In the genomic region with DNA sequence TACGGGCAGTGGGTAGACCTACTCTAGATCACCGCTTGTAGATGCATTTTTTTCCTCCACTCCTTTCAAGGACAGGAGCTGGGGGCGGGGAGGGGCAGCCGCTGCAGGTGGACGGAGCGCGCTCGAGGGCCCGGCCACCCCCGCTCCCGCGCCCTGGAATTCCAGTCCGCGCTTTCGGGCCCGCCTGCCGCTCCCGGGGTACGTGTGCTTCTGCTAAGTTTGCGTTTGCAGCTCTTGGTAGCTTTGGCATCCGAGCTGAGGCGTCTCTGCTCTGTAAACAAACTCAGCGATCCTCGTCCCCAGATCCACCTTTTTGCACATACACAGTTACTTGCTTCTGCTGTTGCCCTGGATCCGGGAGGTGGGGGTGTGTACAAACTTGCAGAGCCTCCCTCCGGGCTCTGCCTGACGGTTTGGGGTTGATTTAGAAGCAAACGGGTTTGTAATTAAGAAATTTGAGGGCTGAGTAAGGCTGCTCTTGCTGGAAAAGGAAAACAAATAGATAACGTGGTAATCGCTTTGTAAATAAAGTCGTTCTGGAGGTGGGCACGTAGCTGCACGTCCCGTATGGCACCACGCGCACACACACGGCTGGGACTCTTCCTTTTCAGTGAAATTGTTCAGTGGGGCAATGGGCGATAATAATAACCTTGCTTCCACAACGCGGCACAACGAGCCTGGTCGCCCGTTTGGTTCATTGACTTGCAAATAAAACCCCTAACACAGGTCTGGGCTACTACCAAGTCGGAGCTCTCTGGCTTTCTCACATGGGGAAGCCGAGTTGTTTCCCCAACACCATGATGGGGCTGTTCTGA, we compare ENCODE assay signal across 8 cellular contexts. TPM values are rescaled to one million over a fixed set of nuclear protein-coding genes. Genes with fewer than 3 reads are reported as not detected.
A peak's percentile ranks its signal among the peaks of the same experiment; 100 is the strongest.
DNase-seq lines count a peak whose midpoint lies in the region; ATAC-seq and TF ChIP-seq lines count a peak whose summit lies in the region.

No MANE protein-coding gene starts in this region.

- H3K9me3 ChIP-seq in AG04450 (ENCODE audit: control insufficient read depth, insufficient read depth, low read length) = peaks cover 4% of the 10 kb centered on the region; the same call in 1 of the 2 replicates

- peak overlapping the region; percentile 99 for H3K27ac Mint-ChIP-seq in WTC11

- no peaks in the 10 kb centered on the region for H3K27me3 Mint-ChIP-seq in WTC11 (ENCODE audit: low read depth)

- CTCF ChIA-PET in AG04450 (lab: Charles Lee) = interaction anchor here (1.0 to 1.7 kb wide), 4 partner anchors 213 to 790 kb away, joined by 3 to 6 read pairs (median 4); no protein-coding TSS in a partner anchor
- CTCF ChIA-PET in WTC11 (lab: Charles Lee) = interaction anchor here (0.6 to 3.4 kb wide), 7 partner anchors 11 to 1431 kb away, joined by 3 to 13 read pairs (median 4); no protein-coding TSS in a partner anchor

- H3K27ac ChIP-seq in AG04450 (ENCODE audit: low read depth, low read length) (peak overlapping the region; percentile 94), caudate nucleus (ENCODE audit: low read depth, low read length) (peak overlapping the region; percentile 95)

- peaks cover 25% of the 10 kb centered on the region for H3K36me3 Mint-ChIP-seq in WTC11

- TF ChIP-seq CTCF in AG04450 (IDR thresholded peaks at IDR 0.05; ENCODE audit: low read depth, low read length) = peak; percentile 23; the same call in 1 of the 2 replicates
- no peak for TF ChIP-seq CTCF in WTC11 (IDR thresholded peaks at IDR 0.05)

- H3K27me3 ChIP-seq in AG04450 (ENCODE audit: control insufficient read depth, insufficient read depth, low read length) = no peaks in the 10 kb centered on the region

- peak overlapping the region; percentile 72 for H3K4me3 Mint-ChIP-seq in WTC11

- H3K4me1 Mint-ChIP-seq in WTC11 = peaks cover 32% of the 10 kb centered on the region

- peak overlapping the region; percentile 96 for H3K4me3 ChIP-seq in AG04450 (ENCODE audit: low read depth, low read length)

- peaks cover 7% of the 10 kb centered on the region for H3K9me3 Mint-ChIP-seq in WTC11

- POLR2A ChIA-PET in AG04450 (lab: Yijun Ruan, JAX) (interaction anchor here (0.6 to 4.2 kb wide), 45 partner anchors 9 to 1154 kb away, joined by 3 to 66 read pairs (median 6); no protein-coding TSS in a partner anchor), WTC11 (lab: Charles Lee) (interaction anchor here (0.7 to 3.4 kb wide), 16 partner anchors 9 to 1063 kb away, joined by 3 to 27 read pairs (median 6); no protein-coding TSS in a partner anchor)

- ATAC-seq in GM18909 (IDR thresholded peaks at IDR 0.05; ENCODE audit: poor library complexity, unreplicated experiment) (peak; percentile 60), HG03159 (IDR thresholded peaks at IDR 0.05; ENCODE audit: unreplicated experiment) (peak; percentile 55), WTC11 (peak; percentile 75)

- peak; percentile 95 for DNase-seq in AG04450 (ENCODE audit: low read depth, low spot score)
- DNase-seq in NCI-H2227 treated with DMSO at 0.1 percent for 48 hours (lab: John Stamatoyannopoulos, UW) = peak; percentile 79
- peak; percentile 88 for DNase-seq in WTC11 (ENCODE audit: low spot score)
- peak in 60 of 61 donors; percentile 30 to 94 (median 74) for DNase-seq in caudate nucleus (lab: John Stamatoyannopoulos, UW)
- peak; percentile 98 for DNase-seq in islet precursor cell
- peak; percentile 80 for DNase-seq in stimulated activated CD4-positive, alpha-beta T cell treated with anti-CD3 and anti-CD28 coated beads, Interleukin-12 subunit alpha, Interleukin-12 subunit beta, amount 100 ng/mL, for 4 hours

TF ChIP-seq in WTC11, 78 proteins besides CTCF, POLR2A, EP300 and RAD21 (continues in another document):
- TF ChIP-seq TEAD1 (CRISPR knock-in tag; IDR thresholded peaks at IDR 0.05) (peak; percentile 73; the same call in 1 of the 2 replicates), ZNF671 (CRISPR knock-in tag; IDR thresholded peaks at IDR 0.05) (no peak), CREM (CRISPR knock-in tag; IDR thresholded peaks at IDR 0.05) (0 out of 2 replicates have a peak, but pooled peaks have one; percentile 64), USF2 (CRISPR knock-in tag; IDR thresholded peaks at IDR 0.05) (no peak)
- TF ChIP-seq, protein P1, sequence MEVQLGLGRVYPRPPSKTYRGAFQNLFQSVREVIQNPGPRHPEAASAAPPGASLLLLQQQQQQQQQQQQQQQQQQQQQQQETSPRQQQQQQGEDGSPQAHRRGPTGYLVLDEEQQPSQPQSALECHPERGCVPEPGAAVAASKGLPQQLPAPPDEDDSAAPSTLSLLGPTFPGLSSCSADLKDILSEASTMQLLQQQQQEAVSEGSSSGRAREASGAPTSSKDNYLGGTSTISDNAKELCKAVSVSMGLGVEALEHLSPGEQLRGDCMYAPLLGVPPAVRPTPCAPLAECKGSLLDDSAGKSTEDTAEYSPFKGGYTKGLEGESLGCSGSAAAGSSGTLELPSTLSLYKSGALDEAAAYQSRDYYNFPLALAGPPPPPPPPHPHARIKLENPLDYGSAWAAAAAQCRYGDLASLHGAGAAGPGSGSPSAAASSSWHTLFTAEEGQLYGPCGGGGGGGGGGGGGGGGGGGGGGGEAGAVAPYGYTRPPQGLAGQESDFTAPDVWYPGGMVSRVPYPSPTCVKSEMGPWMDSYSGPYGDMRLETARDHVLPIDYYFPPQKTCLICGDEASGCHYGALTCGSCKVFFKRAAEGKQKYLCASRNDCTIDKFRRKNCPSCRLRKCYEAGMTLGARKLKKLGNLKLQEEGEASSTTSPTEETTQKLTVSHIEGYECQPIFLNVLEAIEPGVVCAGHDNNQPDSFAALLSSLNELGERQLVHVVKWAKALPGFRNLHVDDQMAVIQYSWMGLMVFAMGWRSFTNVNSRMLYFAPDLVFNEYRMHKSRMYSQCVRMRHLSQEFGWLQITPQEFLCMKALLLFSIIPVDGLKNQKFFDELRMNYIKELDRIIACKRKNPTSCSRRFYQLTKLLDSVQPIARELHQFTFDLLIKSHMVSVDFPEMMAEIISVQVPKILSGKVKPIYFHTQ (CRISPR knock-in tag; IDR thresholded peaks at IDR 0.05) = no peak
- TF ChIP-seq, protein P2, sequence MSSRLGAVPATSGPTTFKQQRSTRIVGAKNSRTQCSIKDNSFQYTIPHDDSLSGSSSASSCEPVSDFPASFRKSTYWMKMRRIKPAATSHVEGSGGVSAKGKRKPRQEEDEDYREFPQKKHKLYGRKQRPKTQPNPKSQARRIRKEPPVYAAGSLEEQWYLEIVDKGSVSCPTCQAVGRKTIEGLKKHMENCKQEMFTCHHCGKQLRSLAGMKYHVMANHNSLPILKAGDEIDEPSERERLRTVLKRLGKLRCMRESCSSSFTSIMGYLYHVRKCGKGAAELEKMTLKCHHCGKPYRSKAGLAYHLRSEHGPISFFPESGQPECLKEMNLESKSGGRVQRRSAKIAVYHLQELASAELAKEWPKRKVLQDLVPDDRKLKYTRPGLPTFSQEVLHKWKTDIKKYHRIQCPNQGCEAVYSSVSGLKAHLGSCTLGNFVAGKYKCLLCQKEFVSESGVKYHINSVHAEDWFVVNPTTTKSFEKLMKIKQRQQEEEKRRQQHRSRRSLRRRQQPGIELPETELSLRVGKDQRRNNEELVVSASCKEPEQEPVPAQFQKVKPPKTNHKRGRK (CRISPR knock-in tag; IDR thresholded peaks at IDR 0.05; ENCODE audit: borderline replicate concordance) = no peak
- TF ChIP-seq, protein P3, sequence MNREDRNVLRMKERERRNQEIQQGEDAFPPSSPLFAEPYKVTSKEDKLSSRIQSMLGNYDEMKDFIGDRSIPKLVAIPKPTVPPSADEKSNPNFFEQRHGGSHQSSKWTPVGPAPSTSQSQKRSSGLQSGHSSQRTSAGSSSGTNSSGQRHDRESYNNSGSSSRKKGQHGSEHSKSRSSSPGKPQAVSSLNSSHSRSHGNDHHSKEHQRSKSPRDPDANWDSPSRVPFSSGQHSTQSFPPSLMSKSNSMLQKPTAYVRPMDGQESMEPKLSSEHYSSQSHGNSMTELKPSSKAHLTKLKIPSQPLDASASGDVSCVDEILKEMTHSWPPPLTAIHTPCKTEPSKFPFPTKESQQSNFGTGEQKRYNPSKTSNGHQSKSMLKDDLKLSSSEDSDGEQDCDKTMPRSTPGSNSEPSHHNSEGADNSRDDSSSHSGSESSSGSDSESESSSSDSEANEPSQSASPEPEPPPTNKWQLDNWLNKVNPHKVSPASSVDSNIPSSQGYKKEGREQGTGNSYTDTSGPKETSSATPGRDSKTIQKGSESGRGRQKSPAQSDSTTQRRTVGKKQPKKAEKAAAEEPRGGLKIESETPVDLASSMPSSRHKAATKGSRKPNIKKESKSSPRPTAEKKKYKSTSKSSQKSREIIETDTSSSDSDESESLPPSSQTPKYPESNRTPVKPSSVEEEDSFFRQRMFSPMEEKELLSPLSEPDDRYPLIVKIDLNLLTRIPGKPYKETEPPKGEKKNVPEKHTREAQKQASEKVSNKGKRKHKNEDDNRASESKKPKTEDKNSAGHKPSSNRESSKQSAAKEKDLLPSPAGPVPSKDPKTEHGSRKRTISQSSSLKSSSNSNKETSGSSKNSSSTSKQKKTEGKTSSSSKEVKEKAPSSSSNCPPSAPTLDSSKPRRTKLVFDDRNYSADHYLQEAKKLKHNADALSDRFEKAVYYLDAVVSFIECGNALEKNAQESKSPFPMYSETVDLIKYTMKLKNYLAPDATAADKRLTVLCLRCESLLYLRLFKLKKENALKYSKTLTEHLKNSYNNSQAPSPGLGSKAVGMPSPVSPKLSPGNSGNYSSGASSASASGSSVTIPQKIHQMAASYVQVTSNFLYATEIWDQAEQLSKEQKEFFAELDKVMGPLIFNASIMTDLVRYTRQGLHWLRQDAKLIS (CRISPR knock-in tag; IDR thresholded peaks at IDR 0.05; ENCODE audit: borderline replicate concordance) = no peak

RNA-seq across cellular contexts. Expression of gene CITED2, which starts 1.0 kb away (rescaled TPM):
- 95.6 and 117 TPM in 2 replicates for polyA plus RNA-seq in AG04450 (2011; rRNA removed)
- polyA minus RNA-seq in AG04450 (2011; rRNA and poly(A)+ RNA removed) = 55.7 and 57.7 TPM in 2 replicates
- 63.4 to 82.3 TPM (median 81.8 TPM) in 3 replicates for total RNA-seq in WTC11 (2021)

Comparison
In these comparisons a context has a peak if more than half of its experiments do, and no peak if none do; other contexts are left out.
1. Peak in every context shown above with its lines: DNase-seq, ATAC-seq, H3K4me3 ChIP-seq and H3K27ac ChIP-seq.